12 cellular contexts compared by ENCODE assay signal in the genomic region with DNA sequence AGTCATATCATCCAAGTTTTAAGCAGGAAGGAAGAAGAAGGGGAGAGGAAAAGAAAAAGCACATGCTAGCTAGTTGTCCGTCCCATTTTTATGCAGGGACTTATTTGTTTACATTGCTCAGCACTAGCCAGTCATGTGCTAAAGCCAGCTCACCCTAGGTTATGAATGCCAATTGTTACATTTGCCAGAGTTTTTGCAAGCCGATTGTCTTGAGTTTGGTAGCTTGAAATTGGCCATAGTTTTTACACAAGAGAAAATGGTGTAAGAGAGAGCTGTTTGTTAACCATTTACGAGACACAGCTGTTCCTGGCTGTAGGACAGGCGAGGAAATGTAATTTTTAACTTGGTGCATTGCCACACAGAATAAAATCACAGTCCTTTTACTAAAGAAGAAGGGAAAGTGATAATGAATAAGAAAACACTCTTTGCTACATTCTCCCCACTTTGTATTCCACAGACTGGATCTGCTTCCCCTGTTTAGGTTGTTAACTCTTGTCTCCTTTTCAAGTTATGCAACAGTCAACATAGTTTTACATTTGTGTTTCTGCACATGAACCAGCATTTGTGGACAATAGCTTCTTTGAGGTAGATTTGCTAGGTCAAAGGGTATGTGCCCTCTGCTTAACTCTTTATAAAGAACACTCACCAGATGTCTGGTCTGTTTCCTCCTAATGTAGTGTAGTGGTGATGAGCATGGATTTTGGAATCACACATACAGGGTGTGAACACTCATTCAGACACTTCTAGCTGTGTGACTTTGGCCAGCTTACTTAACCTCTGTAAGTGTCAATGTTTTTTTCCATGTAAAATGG.
DNase-seq lines count a peak whose midpoint lies in the region; FAIRE-seq and TF ChIP-seq lines count a peak whose summit lies in the region.
"Had no signal": no experiment of that assay in that cellular context is flagged by ENCODE, and none has a peak within 500 bp of the region (broad histone marks: within the 10 kb centered on the region; RNA-seq: fewer than 3 reads in every experiment).

No MANE protein-coding gene starts in this region.

- no peak for TF ChIP-seq EP300 in transverse colon (IDR thresholded peaks at IDR 0.05; ENCODE audit: low read depth)

- WGBS in transverse colon (ENCODE audit: low coverage in 1 of 2), 2 donors = 14 to 24% methylated on average over 3 to 4 of the region's 4 CpGs

- no peak for TF ChIP-seq CTCF in fibroblast of mammary gland (conservative IDR thresholded peaks at IDR 0.05; ENCODE audit: control insufficient read depth, insufficient read depth, low read depth, low read length)
- no peak for TF ChIP-seq CTCF in transverse colon (IDR thresholded peaks at IDR 0.05)

- no peaks in the 10 kb centered on the region for H3K36me3 ChIP-seq in transverse colon
- H3K36me3 ChIP-seq: brain microvascular endothelial cell had no signal

- FAIRE-seq in RCC 7860 (lab: Jason Lieb, UNC) = peak; percentile 77

- no peaks in the 10 kb centered on the region for H3K9me3 ChIP-seq in transverse colon

- in situ Hi-C loops in transverse colon (cut with MboI; ENCODE audit: low pct_ligation_motif_present in 1 of 4, low pct_unique_long_range_greater_than_20kb in 1 of 4, low sequenced_read_pairs in 3 of 4) = no loop called here

- H3K27ac ChIP-seq in transverse colon = peak overlapping the region; percentile 14 to 62 (median 56)
- H3K27ac ChIP-seq: brain microvascular endothelial cell had no signal

- DNase-seq in RCC 7860 (ENCODE audit: low spot score) (no peak), fibroblast of mammary gland (ENCODE audit: low read depth) (peak; percentile 85), medulla oblongata (ENCODE audit: extremely low spot score) (peak; percentile 75), transverse colon (no peak), NCI-H1417 (lab: John Stamatoyannopoulos, UW) (no peak), NCI-H69 (lab: John Stamatoyannopoulos, UW) (no peak), NK-92 (lab: John Stamatoyannopoulos, UW; ENCODE audit: unreplicated experiment) (no peak)
- DNase-seq in stimulated activated CD4-positive, alpha-beta T cell treated with anti-CD3 and anti-CD28 coated beads, Interleukin-2, amount 100 ng/mL, for 24 hours = no peak
- DNase-seq: activated CD4-positive, alpha-beta T cell treated with anti-CD3 and anti-CD28 coated beads, Interleukin-2, amount 50 U/mL, for 1 hour; brain microvascular endothelial cell; MV-4-11; RPMI8226 had no signal

- intact Hi-C loops in transverse colon (cut with DNase I; ENCODE audit: low total_unique reads) = no loop called here

- no peak overlapping the region for H3K4me3 ChIP-seq in fibroblast of mammary gland (ENCODE audit: control insufficient read depth, low read depth, low read length)
- H3K4me3 ChIP-seq in transverse colon = peak overlapping the region in 1 of 4 donors; percentile 3

- no peak for TF ChIP-seq POLR2A in transverse colon (IDR thresholded peaks at IDR 0.05)

- H3K27me3 ChIP-seq in transverse colon = no peaks in the 10 kb centered on the region
- H3K27me3 ChIP-seq: brain microvascular endothelial cell had no signal

- peaks cover 7 to 18% (median 14%) of the 10 kb centered on the region in 4 donors for H3K4me1 ChIP-seq in transverse colon

Comparison
In these comparisons a context has a peak if more than half of its experiments do, and no peak if none do; other contexts are left out.
1. DNase-seq: peak in fibroblast of mammary gland (single experiment) and medulla oblongata (single experiment); none in RCC 7860 (single experiment), transverse colon (single experiment), stimulated activated CD4-positive, alpha-beta T cell treated with anti-CD3 and anti-CD28 coated beads, Interleukin-2, amount 100 ng/mL, for 24 hours (0 of 2), NCI-H1417 (0 of 3), NCI-H69 (single experiment) and NK-92 (single experiment).